ENCODE assay signal across 15 cellular contexts in the genomic region with DNA sequence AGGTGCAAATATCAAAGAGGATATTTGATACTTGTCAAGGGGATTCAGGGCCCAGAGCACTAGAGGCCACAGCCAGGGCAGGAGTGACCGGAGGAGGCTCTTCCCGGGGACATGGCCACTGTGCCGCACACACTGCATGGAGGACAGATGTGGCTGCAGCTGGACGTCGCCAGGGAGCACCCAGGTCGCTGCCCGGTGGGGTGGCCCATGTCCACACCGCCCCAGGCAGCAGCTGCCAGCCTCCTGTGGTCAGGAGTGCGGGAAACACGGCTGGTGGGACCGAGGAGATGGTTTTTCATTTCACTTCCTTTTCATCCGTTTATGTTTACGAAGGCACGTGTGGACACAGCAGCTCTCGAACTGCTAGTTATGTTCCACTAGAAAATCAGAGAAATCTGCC. TPM values are rescaled to one million over a fixed set of nuclear protein-coding genes. Genes with fewer than 3 reads are reported as not detected.
DNase-seq lines count a peak whose midpoint lies in the region; ATAC-seq, FAIRE-seq and TF ChIP-seq lines count a peak whose summit lies in the region.
"Had no signal": no experiment of that assay in that cellular context is flagged by ENCODE, and none has a peak within 500 bp of the region (broad histone marks: within the 10 kb centered on the region; RNA-seq: fewer than 3 reads in every experiment).

No MANE protein-coding gene starts in this region.

- TF ChIP-seq CTCF in K562 (IDR thresholded peaks at IDR 0.05 in 2 of 3, conservative IDR thresholded peaks at IDR 0.05 in 1 of 3; ENCODE audit: insufficient read depth in 2 of 3, low read depth in 1 of 3, low read length in 3 of 3), result no peak

- H3K27ac ChIP-seq in right cardiac atrium (ENCODE audit: low read length) (no peak overlapping the region), K562 (ENCODE audit: extremely low read depth, low read depth, low read length) (no peak overlapping the region)
- H3K27ac ChIP-seq: BLaER1 treated with 17β-estradiol and CSF1 and Interleukin-3, amounts not matched to agents 10 nM and 100 nM had no signal

- no peak for TF ChIP-seq POLR2A in K562 (conservative IDR thresholded peaks at IDR 0.05)

- no peak overlapping the region for H2AFZ ChIP-seq in K562 (ENCODE audit: low read depth, low read length)

- in situ Hi-C loops in K562 (cut with MboI), result no loop called here

- no peak overlapping the region for H3K4me3 ChIP-seq in right cardiac atrium (ENCODE audit: low read length)
- no peak overlapping the region for H3K4me3 ChIP-seq in K562
- H3K4me3 ChIP-seq: BLaER1 treated with 17β-estradiol and CSF1 and Interleukin-3, amounts not matched to agents 10 nM and 100 nM had no signal

- POLR2A ChIA-PET in K562 (lab: Yijun Ruan, JAX), result interaction anchor here (0.7 to 2.2 kb wide), 2 partner anchors 10 to 147 kb away, joined by 3 to 6 read pairs; no protein-coding TSS in a partner anchor

- DNase-seq in right cardiac atrium, result peak in 2 of 3 donors; percentile 17 to 31
- no peak for DNase-seq in Right ventricle myocardium superior
- DNase-seq in K562 (ENCODE audit: extremely low read depth in 1 of 4, low spot score in 3 of 4), result no peak
- no peak for DNase-seq in nucleus accumbens (lab: John Stamatoyannopoulos, UW)
- DNase-seq in activated naive CD4-positive, alpha-beta T cell treated with Interleukin-2 at 50 U/mL for 16 hours, result no peak
- DNase-seq: 8988T; CD4-positive, CD25-positive, alpha-beta regulatory T cell; DMS 273 treated with DMSO at 0.1 percent for 48 hours; DMS79 treated with DMSO at 0.1 percent for 48 hours; EL; GOT3; H9 had no signal

- H3K27me3 ChIP-seq in right cardiac atrium (ENCODE audit: control insufficient read depth, insufficient read depth) (no peaks in the 10 kb centered on the region), K562 (ENCODE audit: control insufficient read depth in 2 of 2, insufficient read depth in 2 of 2, low read length in 2 of 2) (no peaks in the 10 kb centered on the region)
- H3K27me3 ChIP-seq: BLaER1 treated with 17β-estradiol and CSF1 and Interleukin-3, amounts not matched to agents 10 nM and 100 nM had no signal

- intact Hi-C loops in right cardiac atrium (cut with DNase I), result no loop called here
- intact Hi-C loops in Right ventricle myocardium superior (cut with DNase I), result no loop called here
- intact Hi-C loops in K562 (cut with micrococcal nuclease), result no loop called here

- ATAC-seq in right cardiac atrium (no peak), Right ventricle myocardium superior (ENCODE audit: poor library complexity) (no peak), K562 (no peak)

- BruUV-seq in K562 (replicated peaks; lab: Mats Ljungman, UMichigan), result no TSS peak

- TF ChIP-seq EP300 in K562 (IDR thresholded peaks at IDR 0.05; ENCODE audit: low read length), result no peak

- no peak for TF ChIP-seq RAD21 in K562 (CRISPR knock-in tag; conservative IDR thresholded peaks at IDR 0.05 in 1 of 2, IDR thresholded peaks at IDR 0.05 in 1 of 2)

- CTCF ChIA-PET in K562 (lab: Yijun Ruan, JAX; ENCODE audit: low intra/inter-chr PET ratio), result no interaction called here

- H3K4me2 ChIP-seq in K562 (ENCODE audit: insufficient read depth, low read length), result no peak overlapping the region
- H3K4me2 ChIP-seq: BLaER1 treated with 17β-estradiol and CSF1 and Interleukin-3, amounts not matched to agents 10 nM and 100 nM had no signal

- peaks cover 27% of the 10 kb centered on the region for H4K20me1 ChIP-seq in K562 (replicated peaks; ENCODE audit: control insufficient read depth, insufficient read depth, low read length)

- H3K36me3 ChIP-seq in K562 (ENCODE audit: control insufficient read depth, insufficient read depth, low read length), result peaks cover 99% of the 10 kb centered on the region

- no peak for FAIRE-seq in K562 (lab: Jason Lieb, UNC)
- FAIRE-seq: G401.6, GM19239 had no signal

- no peaks in the 10 kb centered on the region for H3K9me1 ChIP-seq in K562 (ENCODE audit: control insufficient read depth, insufficient read depth, low read length)

- no peaks in the 10 kb centered on the region for H3K9me3 ChIP-seq in right cardiac atrium (ENCODE audit: control insufficient read depth, low read length)
- H3K9me3 ChIP-seq in K562 (replicated peaks; ENCODE audit: control insufficient read depth, insufficient read depth, low read depth, low read length), result no peaks in the 10 kb centered on the region
- H3K9me3 ChIP-seq: BLaER1 treated with 17β-estradiol and CSF1 and Interleukin-3, amounts not matched to agents 10 nM and 100 nM had no signal

- H3K4me1 ChIP-seq in right cardiac atrium (ENCODE audit: control insufficient read depth, insufficient read depth, low read length) (no peaks in the 10 kb centered on the region), K562 (replicated peaks in 1 of 2; ENCODE audit: control insufficient read depth in 2 of 2, insufficient read depth in 2 of 2, low read length in 2 of 2) (peaks cover 0 to 15% of the 10 kb centered on the region in 2 experiments; a peak in 3 of 5 replicates)

- peaks cover 29% of the 10 kb centered on the region for H3K79me2 ChIP-seq in K562 (ENCODE audit: control insufficient read depth, insufficient read depth, low read length)

- H3K9ac ChIP-seq in K562 (ENCODE audit: insufficient read depth in 1 of 2, low read depth in 2 of 2, low read length in 2 of 2), result 0 out of 4 replicates have a peak overlapping the region, but pooled peaks of 1 of the 2 experiments have one; percentile 74

- WGBS in right cardiac atrium, result 85% methylated on average over 15 of the region's 15 CpGs
- 93% methylated on average over 15 of the region's 15 CpGs for WGBS in K562 (ENCODE audit: insufficient coverage, low coverage, missing lambda C conversion rate)

RNA-seq across cellular contexts. Expression of gene SEC16A, which starts 15.1 kb away (rescaled TPM):
- total RNA-seq in right cardiac atrium (10 to 100 TPM; 24.2 to 35.3 (median 28.6) TPM), Right ventricle myocardium superior (21.4 TPM), K562 (2014; rRNA removed) (17.1 and 20.1 TPM in 2 replicates), K562 (2014; rRNA removed; fragmentation: Illumina TruSeq; extraction: Trizol) (9.1 and 9.3 TPM in 2 replicates), K562 (2015; rRNA removed; fragmentation: Illumina TruSeq; extraction: Trizol) (8.7 and 11.1 TPM in 2 replicates), K562 (2021) (56.1 and 62.8 TPM in 2 replicates)
- polyA plus RNA-seq in right cardiac atrium (23.1 TPM), K562 (2011; rRNA removed) (14.0 and 25.1 TPM in 2 replicates), K562 (2014; fragmentation: Illumina TruSeq; extraction: Trizol) (44.6 and 47.6 TPM in 2 replicates), K562 (2014; fragmentation: Nextera tagmentation; extraction: Ambion mirVana) (10 to 100 TPM in 1 of 2 experiments, 1 to 10 TPM in 1; 8.3 to 12.0 TPM), K562 (2014; rRNA removed) (30.9 and 32.2 TPM in 2 replicates)
- total RNA-seq in K562 (2011; cell fraction: chromatin; rRNA removed; ENCODE audit: low replicate concordance), result 131 and 191 TPM in 2 replicates
- 87.9 and 99.6 TPM in 2 replicates for total RNA-seq in K562 (2011; cell fraction: nucleolus; rRNA removed)
- 87.4 and 93.4 TPM in 2 replicates for total RNA-seq in K562 (2011; cell fraction: nucleoplasm; rRNA removed)
- polyA plus RNA-seq in K562 (2011; cell fraction: cytosol; rRNA removed), result 14.1 and 19.3 TPM in 2 replicates
- polyA plus RNA-seq in K562 (2011; cell fraction: nucleus; rRNA removed), result 83.4 and 92.4 TPM in 2 replicates
- polyA plus RNA-seq in K562 (2012), result 40.9 and 50.7 TPM in 2 replicates
- 9.3 and 13.0 TPM in 2 replicates for polyA minus RNA-seq in K562 (2011; rRNA and poly(A)+ RNA removed)
- polyA minus RNA-seq in K562 (2011; cell fraction: cytosol; rRNA and poly(A)+ RNA removed), result 32.1 and 45.6 TPM in 2 replicates
- 19.7 and 31.5 TPM in 2 replicates for polyA minus RNA-seq in K562 (2011; cell fraction: nucleus; rRNA and poly(A)+ RNA removed)

RNA-seq across cellular contexts. Expression of gene INPP5E, which starts 28.1 kb away (rescaled TPM):
- total RNA-seq in right cardiac atrium, result 10 to 100 TPM in 1 of 4 donors, 1 to 10 TPM in 3; 8.8 to 12.3 (median 9.2) TPM
- 7.7 TPM for polyA plus RNA-seq in right cardiac atrium
- total RNA-seq in Right ventricle myocardium superior, result 10.5 TPM
- 37.0 and 74.1 TPM in 2 replicates for total RNA-seq in K562 (2011; cell fraction: chromatin; rRNA removed; ENCODE audit: low replicate concordance)
- total RNA-seq in K562 (2011; cell fraction: nucleolus; rRNA removed), result 37.7 and 43.0 TPM in 2 replicates
- total RNA-seq in K562 (2011; cell fraction: nucleoplasm; rRNA removed), result 29.3 and 32.3 TPM in 2 replicates
- total RNA-seq in K562 (2014; rRNA removed), result 8.8 and 11.1 TPM in 2 replicates
- total RNA-seq in K562 (2014; rRNA removed; fragmentation: Illumina TruSeq; extraction: Trizol), result 2.5 and 2.9 TPM in 2 replicates
- total RNA-seq in K562 (2015; rRNA removed; fragmentation: Illumina TruSeq; extraction: Trizol), result 5.4 and 5.7 TPM in 2 replicates
- 16.3 and 17.4 TPM in 2 replicates for total RNA-seq in K562 (2021)
- polyA plus RNA-seq in K562 (2011; rRNA removed), result 4.4 and 6.8 TPM in 2 replicates
- 4.8 and 9.1 TPM in 2 replicates for polyA plus RNA-seq in K562 (2011; cell fraction: cytosol; rRNA removed)
- polyA plus RNA-seq in K562 (2011; cell fraction: nucleus; rRNA removed), result 52.4 and 74.6 TPM in 2 replicates
- 9.4 and 14.3 TPM in 2 replicates for polyA plus RNA-seq in K562 (2012)
- polyA plus RNA-seq in K562 (2014; fragmentation: Illumina TruSeq; extraction: Trizol), result 4.9 and 8.4 TPM in 2 replicates
- under 1 TPM; 0.38 to 0.56 TPM for polyA plus RNA-seq in K562 (2014; fragmentation: Nextera tagmentation; extraction: Ambion mirVana)
- polyA plus RNA-seq in K562 (2014; rRNA removed), result 14.1 and 15.1 TPM in 2 replicates
- 1.9 and 2.4 TPM in 2 replicates for polyA minus RNA-seq in K562 (2011; rRNA and poly(A)+ RNA removed)
- polyA minus RNA-seq in K562 (2011; cell fraction: cytosol; rRNA and poly(A)+ RNA removed), result 3.7 and 3.8 TPM in 2 replicates
- polyA minus RNA-seq in K562 (2011; cell fraction: nucleus; rRNA and poly(A)+ RNA removed), result 10.7 and 12.0 TPM in 2 replicates

RNA-seq across cellular contexts. Expression of gene PMPCA, which starts 57.3 kb away (rescaled TPM):
- total RNA-seq in right cardiac atrium (10 to 100 TPM; 50.8 to 58.5 (median 56.8) TPM), Right ventricle myocardium superior (80.2 TPM), K562 (2014; rRNA removed) (86.6 and 111 TPM in 2 replicates), K562 (2014; rRNA removed; fragmentation: Illumina TruSeq; extraction: Trizol) (82.4 and 104 TPM in 2 replicates), K562 (2015; rRNA removed; fragmentation: Illumina TruSeq; extraction: Trizol) (66.6 and 67.5 TPM in 2 replicates), K562 (2021) (118 and 139 TPM in 2 replicates)
- polyA plus RNA-seq in right cardiac atrium (63.4 TPM), K562 (2011; rRNA removed) (114 and 119 TPM in 2 replicates), K562 (2014; fragmentation: Illumina TruSeq; extraction: Trizol) (99.8 and 122 TPM in 2 replicates), K562 (2014; fragmentation: Nextera tagmentation; extraction: Ambion mirVana) (10 to 100 TPM; 23.9 to 30.0 TPM), K562 (2014; rRNA removed) (129 and 143 TPM in 2 replicates)
- total RNA-seq in K562 (2011; cell fraction: chromatin; rRNA removed; ENCODE audit: low replicate concordance), result 255 and 404 TPM in 2 replicates
- 209 and 247 TPM in 2 replicates for total RNA-seq in K562 (2011; cell fraction: nucleolus; rRNA removed)
- total RNA-seq in K562 (2011; cell fraction: nucleoplasm; rRNA removed), result 203 and 214 TPM in 2 replicates
- polyA plus RNA-seq in K562 (2011; cell fraction: cytosol; rRNA removed), result 102 and 129 TPM in 2 replicates
- 346 and 387 TPM in 2 replicates for polyA plus RNA-seq in K562 (2011; cell fraction: nucleus; rRNA removed)
- polyA plus RNA-seq in K562 (2012), result 65.8 and 181 TPM in 2 replicates
- 81.4 and 83.2 TPM in 2 replicates for polyA minus RNA-seq in K562 (2011; rRNA and poly(A)+ RNA removed)
- polyA minus RNA-seq in K562 (2011; cell fraction: cytosol; rRNA and poly(A)+ RNA removed), result 40.2 and 43.4 TPM in 2 replicates
- polyA minus RNA-seq in K562 (2011; cell fraction: nucleus; rRNA and poly(A)+ RNA removed), result 68.0 and 90.1 TPM in 2 replicates

RNA-seq across cellular contexts. Expression of gene ENTR1, which starts 57.4 kb away (rescaled TPM):
- 10 to 100 TPM; 18.2 to 22.9 (median 20.1) TPM for total RNA-seq in right cardiac atrium
- polyA plus RNA-seq in right cardiac atrium, result 13.6 TPM
- total RNA-seq in Right ventricle myocardium superior, result 23.3 TPM
- total RNA-seq in K562 (2011; cell fraction: chromatin; rRNA removed; ENCODE audit: low replicate concordance), result 129 and 278 TPM in 2 replicates
- 185 and 197 TPM in 2 replicates for total RNA-seq in K562 (2011; cell fraction: nucleolus; rRNA removed)
- total RNA-seq in K562 (2011; cell fraction: nucleoplasm; rRNA removed), result 143 and 151 TPM in 2 replicates
- 79.0 and 88.8 TPM in 2 replicates for total RNA-seq in K562 (2014; rRNA removed)
- total RNA-seq in K562 (2014; rRNA removed; fragmentation: Illumina TruSeq; extraction: Trizol), result 38.1 and 38.3 TPM in 2 replicates
- 61.3 and 65.5 TPM in 2 replicates for total RNA-seq in K562 (2015; rRNA removed; fragmentation: Illumina TruSeq; extraction: Trizol)
- 101 and 104 TPM in 2 replicates for total RNA-seq in K562 (2021)
- polyA plus RNA-seq in K562 (2011; rRNA removed), result 77.3 and 92.6 TPM in 2 replicates
- 45.3 and 59.9 TPM in 2 replicates for polyA plus RNA-seq in K562 (2011; cell fraction: cytosol; rRNA removed)
- 432 and 490 TPM in 2 replicates for polyA plus RNA-seq in K562 (2011; cell fraction: nucleus; rRNA removed)
- polyA plus RNA-seq in K562 (2012), result 54.6 and 62.9 TPM in 2 replicates
- 72.6 and 75.9 TPM in 2 replicates for polyA plus RNA-seq in K562 (2014; fragmentation: Illumina TruSeq; extraction: Trizol)
- 1 to 10 TPM; 6.7 to 9.6 TPM for polyA plus RNA-seq in K562 (2014; fragmentation: Nextera tagmentation; extraction: Ambion mirVana)
- 106 and 108 TPM in 2 replicates for polyA plus RNA-seq in K562 (2014; rRNA removed)
- polyA minus RNA-seq in K562 (2011; rRNA and poly(A)+ RNA removed), result 19.2 and 21.9 TPM in 2 replicates
- 33.9 and 46.1 TPM in 2 replicates for polyA minus RNA-seq in K562 (2011; cell fraction: cytosol; rRNA and poly(A)+ RNA removed)
- 76.5 and 84.3 TPM in 2 replicates for polyA minus RNA-seq in K562 (2011; cell fraction: nucleus; rRNA and poly(A)+ RNA removed)

Comparison
In these comparisons a context has a peak if more than half of its experiments do, and no peak if none do; other contexts are left out.
1. DNase-seq: peak in right cardiac atrium (2 of 3); none in Right ventricle myocardium superior (single experiment), K562 (0 of 4), nucleus accumbens (0 of 56) and activated naive CD4-positive, alpha-beta T cell treated with Interleukin-2 at 50 U/mL for 16 hours (single experiment).